ENCODE assay signal across 2 cellular contexts in the genomic region with DNA sequence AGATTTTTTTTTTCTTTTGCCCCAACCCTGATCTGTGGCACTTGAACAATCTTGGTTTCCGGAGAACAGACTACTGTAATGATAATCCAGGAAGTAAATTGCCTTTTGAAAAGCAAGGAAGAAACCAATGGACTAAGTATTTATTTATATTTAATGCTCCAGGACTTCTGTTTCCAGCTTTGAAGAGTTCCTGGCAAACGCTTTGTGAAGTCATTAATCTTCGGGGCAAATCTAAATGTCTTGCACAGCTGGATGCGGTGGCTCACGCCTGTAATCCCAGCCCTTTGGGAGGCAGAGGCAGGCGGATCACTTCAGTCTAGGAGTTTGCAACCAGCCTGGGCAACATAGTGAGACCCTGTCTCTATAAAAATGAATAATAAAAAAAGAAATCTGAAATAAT.
TF ChIP-seq lines count a peak whose summit lies in the region.

No MANE protein-coding gene starts in this region.

TF ChIP-seq in IMR-90, 13 proteins besides CTCF, POLR2A, EP300 and RAD21:
- TF ChIP-seq BHLHE40 (IDR thresholded peaks at IDR 0.05; ENCODE audit: low read depth, low read length) (no peak), CHD1 (IDR thresholded peaks at IDR 0.05; ENCODE audit: low read depth, low read length) (no peak), USF2 (IDR thresholded peaks at IDR 0.05; ENCODE audit: low read depth, low read length) (no peak), RCOR1 (IDR thresholded peaks at IDR 0.05; ENCODE audit: insufficient replicate concordance, low read length) (no peak)

TF ChIP-seq in SK-N-SH, 30 proteins besides CTCF, POLR2A, EP300 and RAD21:
- TF ChIP-seq, protein P1, sequence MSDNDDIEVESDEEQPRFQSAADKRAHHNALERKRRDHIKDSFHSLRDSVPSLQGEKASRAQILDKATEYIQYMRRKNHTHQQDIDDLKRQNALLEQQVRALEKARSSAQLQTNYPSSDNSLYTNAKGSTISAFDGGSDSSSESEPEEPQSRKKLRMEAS (IDR thresholded peaks at IDR 0.05; ENCODE audit: low read depth), result no peak
- TF ChIP-seq POLR2AphosphoS5 (IDR thresholded peaks at IDR 0.05; ENCODE audit: low read depth, low read length), result no peak
- no peak for TF ChIP-seq EZH2phosphoT487 (IDR thresholded peaks at IDR 0.05; ENCODE audit: borderline replicate concordance, low read depth)
